2 cellular contexts compared by ENCODE assay signal in genomic region chr9:100227636-100228035, GRCh38.
TF ChIP-seq lines count a peak whose summit lies in the region.

No MANE protein-coding gene starts in this region.

TF ChIP-seq in IMR-90, 13 proteins besides CTCF, POLR2A, EP300 and RAD21 (continued from another document):
- no peak for TF ChIP-seq NFE2L2 (IDR thresholded peaks at IDR 0.05; ENCODE audit: low read depth, low read length)
- peak; percentile 50; the same call in 1 of the 2 replicates for TF ChIP-seq CEBPB (IDR thresholded peaks at IDR 0.05; ENCODE audit: low read depth, low read length)

TF ChIP-seq in HepG2, 621 proteins besides CTCF, POLR2A, EP300 and RAD21 (continued from another document):
- TF ChIP-seq TFDP2 (CRISPR knock-in tag; IDR thresholded peaks at IDR 0.05): no peak
TF ChIP-seq in HepG2: peak in this region for 1.
